ENCODE assay signal across 9 cellular contexts in genomic region chr15:47870956-47871625, GRCh38.
A peak's percentile ranks its signal among the peaks of the same experiment; 100 is the strongest.
DNase-seq lines count a peak whose midpoint lies in the region; TF ChIP-seq lines count a peak whose summit lies in the region.
"Had no signal": no experiment of that assay in that cellular context is flagged by ENCODE, and none has a peak within 500 bp of the region (broad histone marks: within the 10 kb centered on the region; RNA-seq: fewer than 3 reads in every experiment).

No MANE protein-coding gene starts in this region.

- no peaks in the 10 kb centered on the region for H3K9me3 ChIP-seq in osteoblast (ENCODE audit: low read depth, low read length)

- H3K27ac ChIP-seq in osteoblast (ENCODE audit: low read depth, low read length), result peak overlapping the region; percentile 80

- H2AFZ ChIP-seq in osteoblast (ENCODE audit: low read length), result no peak overlapping the region

- TF ChIP-seq CTCF in osteoblast (IDR thresholded peaks at IDR 0.05; ENCODE audit: extremely low read depth, low read depth, low read length) (no peak), GM10266 (IDR thresholded peaks at IDR 0.05; ENCODE audit: control insufficient read depth, insufficient read depth, low read depth, missing control alignments) (no peak)

- peak overlapping the region; percentile 46 for H3K4me3 ChIP-seq in osteoblast (ENCODE audit: insufficient read depth, low read length)

- in situ Hi-C loops in G401 (cut with HindIII; ENCODE audit: low sequenced_read_pairs), result no loop called here

- H3K36me3 ChIP-seq in osteoblast (ENCODE audit: insufficient read depth, low read length), result no peaks in the 10 kb centered on the region

- H3K4me2 ChIP-seq in osteoblast (ENCODE audit: insufficient read depth, low read length), result peak overlapping the region; percentile 65

- H3K4me1 ChIP-seq in osteoblast (ENCODE audit: insufficient read depth, low read length), result peaks cover 17% of the 10 kb centered on the region

- H4K20me1 ChIP-seq in osteoblast (ENCODE audit: insufficient read depth, low read length), result no peaks in the 10 kb centered on the region

- H3K79me2 ChIP-seq in osteoblast (ENCODE audit: insufficient read depth, low read length), result no peaks in the 10 kb centered on the region

- DNase-seq in G401 (ENCODE audit: low spot score) (peak; percentile 84), NCI-H2196 treated with DMSO at 0.1 percent for 48 hours (lab: John Stamatoyannopoulos, UW; ENCODE audit: unreplicated experiment) (peak; percentile 45), cerebellar cortex (ENCODE audit: low spot score) (peak; percentile 82), osteoblast (ENCODE audit: insufficient read length, low spot score, missing footprints) (peak; percentile 48), GM10266 (ENCODE audit: extremely low spot score) (no peak), ureter (ENCODE audit: low spot score) (no peak), NCI-H2107 (lab: John Stamatoyannopoulos, UW) (no peak)
- no peak for DNase-seq in stimulated activated CD4-positive, alpha-beta T cell treated with anti-CD3 and anti-CD28 coated beads, Interleukin-4, amount 100 ng/mL, for 4 hours
- DNase-seq: activated CD4-positive, alpha-beta T cell treated with anti-CD3 and anti-CD28 coated beads, Interleukin-2, amount 50 U/mL, for 1 hour had no signal

- H3K27me3 ChIP-seq in osteoblast (ENCODE audit: insufficient read depth, low read length), result peaks cover 4% of the 10 kb centered on the region

Comparison
In these comparisons a context has a peak if more than half of its experiments do, and no peak if none do; other contexts are left out.
1. DNase-seq: peak in G401 (single experiment), NCI-H2196 treated with DMSO at 0.1 percent for 48 hours (single experiment), cerebellar cortex (single experiment) and osteoblast (single experiment); none in GM10266 (single experiment), ureter (single experiment), stimulated activated CD4-positive, alpha-beta T cell treated with anti-CD3 and anti-CD28 coated beads, Interleukin-4, amount 100 ng/mL, for 4 hours (0 of 2) and NCI-H2107 (single experiment).